In genomic region chr5:141382469-141383294, GRCh38 we compare ENCODE assay signal across 9 cellular contexts. TPM values are rescaled to one million over a fixed set of nuclear protein-coding genes. Genes with fewer than 3 reads are reported as not detected.
DNase-seq lines count a peak whose midpoint lies in the region; ATAC-seq, FAIRE-seq and TF ChIP-seq lines count a peak whose summit lies in the region.
"Had no signal": no experiment of that assay in that cellular context is flagged by ENCODE, and none has a peak within 500 bp of the region (broad histone marks: within the 10 kb centered on the region; RNA-seq: fewer than 3 reads in every experiment).

Gene PCDHGA7 (plus strand): TSS chr5:141382742. CDS start chr5:141382900, 158 bp downstream.

- peak within 1 kb of the TSS; percentile 87 for H3K4me3 ChIP-seq in adipocyte (ENCODE audit: low read length)

- no peak for FAIRE-seq in GM12892 (lab: Jason Lieb, UNC)
- FAIRE-seq: G401.6 had no signal

- TF ChIP-seq POLR2A in GM12892 (IDR thresholded peaks at IDR 0.05; ENCODE audit: low read depth, low read length) = no peak

- ATAC-seq in stimulated activated naive CD8-positive, alpha-beta T cell treated with anti-CD3 and anti-CD28 coated beads, Interleukin-15, Interleukin-2, amounts not matched to agents 100 U/mL and 50 U/mL, for 24 hours = no peak
- ATAC-seq in GM19397 (IDR thresholded peaks at IDR 0.05; ENCODE audit: unreplicated experiment) = no peak

- peak within 1 kb of the TSS; percentile 48 for H3K4me3 Mint-ChIP-seq in stimulated activated naive CD8-positive, alpha-beta T cell treated with anti-CD3 and anti-CD28 coated beads, Interleukin-15, Interleukin-2, amounts not matched to agents 100 ng/mL and 50 ng/mL, for 24 hours

- peaks cover 32% of the 10 kb centered on the region for H3K9me3 Mint-ChIP-seq in stimulated activated naive CD8-positive, alpha-beta T cell treated with anti-CD3 and anti-CD28 coated beads, Interleukin-15, Interleukin-2, amounts not matched to agents 100 ng/mL and 50 ng/mL, for 24 hours

- H3K4me1 Mint-ChIP-seq in stimulated activated naive CD8-positive, alpha-beta T cell treated with anti-CD3 and anti-CD28 coated beads, Interleukin-15, Interleukin-2, amounts not matched to agents 100 ng/mL and 50 ng/mL, for 24 hours (ENCODE audit: low read depth) = no peaks in the 10 kb centered on the region

- H3K9ac ChIP-seq in adipocyte (ENCODE audit: low read length) = peak within 1 kb of the TSS; percentile 84

- H3K27me3 ChIP-seq in adipocyte (replicated peaks; ENCODE audit: control insufficient read depth, insufficient read depth, low read length) = no peaks in the 10 kb centered on the region

- H3K27ac Mint-ChIP-seq in stimulated activated naive CD8-positive, alpha-beta T cell treated with anti-CD3 and anti-CD28 coated beads, Interleukin-15, Interleukin-2, amounts not matched to agents 100 ng/mL and 50 ng/mL, for 24 hours = no peak within 1 kb of the TSS

- H3K36me3 ChIP-seq in adipocyte (ENCODE audit: control insufficient read depth, insufficient read depth, low read length, severe bottlenecking) = no peaks in the 10 kb centered on the region

- peaks cover 12% of the 10 kb centered on the region for H3K36me3 Mint-ChIP-seq in stimulated activated naive CD8-positive, alpha-beta T cell treated with anti-CD3 and anti-CD28 coated beads, Interleukin-15, Interleukin-2, amounts not matched to agents 100 ng/mL and 50 ng/mL, for 24 hours (ENCODE audit: low read depth)

- no peaks in the 10 kb centered on the region for H3K4me1 ChIP-seq in adipocyte (ENCODE audit: control insufficient read depth, insufficient read depth, low read length)

- DNase-seq in stimulated activated naive CD8-positive, alpha-beta T cell treated with anti-CD3 and anti-CD28 coated beads, Interleukin-15, Interleukin-2, amounts not matched to agents 100 U/mL and 50 U/mL, for 24 hours = no peak
- DNase-seq in adipocyte (ENCODE audit: low read depth) = peak; percentile 61
- peak; percentile 53 for DNase-seq in iris pigment epithelial cell (ENCODE audit: low read depth)
- no peak for DNase-seq in GM12892 (ENCODE audit: insufficient read length)
- no peak for DNase-seq in retina
- no peak for DNase-seq in C1 segment of cervical spinal cord (lab: John Stamatoyannopoulos, UW)

- H3K27me3 Mint-ChIP-seq in stimulated activated naive CD8-positive, alpha-beta T cell treated with anti-CD3 and anti-CD28 coated beads, Interleukin-15, Interleukin-2, amounts not matched to agents 100 ng/mL and 50 ng/mL, for 24 hours = peaks cover 80% of the 10 kb centered on the region

- peaks cover 28% of the 10 kb centered on the region for H3K9me3 ChIP-seq in adipocyte (ENCODE audit: control insufficient read depth, low read length)

RNA-seq across cellular contexts. Expression of gene PCDHGA7, which starts in this region (rescaled TPM):
- polyA plus RNA-seq in GM12892 (2012; ENCODE audit: missing spikeins) = 0.36 TPM

Comparison
In these comparisons a context has a peak if more than half of its experiments do, and no peak if none do; other contexts are left out.
1. DNase-seq: peak in adipocyte (single experiment) and iris pigment epithelial cell (single experiment); none in stimulated activated naive CD8-positive, alpha-beta T cell treated with anti-CD3 and anti-CD28 coated beads, Interleukin-15, Interleukin-2, amounts not matched to agents 100 U/mL and 50 U/mL, for 24 hours (single experiment), GM12892 (single experiment), retina (single experiment) and C1 segment of cervical spinal cord (0 of 14).